In the genomic region with DNA sequence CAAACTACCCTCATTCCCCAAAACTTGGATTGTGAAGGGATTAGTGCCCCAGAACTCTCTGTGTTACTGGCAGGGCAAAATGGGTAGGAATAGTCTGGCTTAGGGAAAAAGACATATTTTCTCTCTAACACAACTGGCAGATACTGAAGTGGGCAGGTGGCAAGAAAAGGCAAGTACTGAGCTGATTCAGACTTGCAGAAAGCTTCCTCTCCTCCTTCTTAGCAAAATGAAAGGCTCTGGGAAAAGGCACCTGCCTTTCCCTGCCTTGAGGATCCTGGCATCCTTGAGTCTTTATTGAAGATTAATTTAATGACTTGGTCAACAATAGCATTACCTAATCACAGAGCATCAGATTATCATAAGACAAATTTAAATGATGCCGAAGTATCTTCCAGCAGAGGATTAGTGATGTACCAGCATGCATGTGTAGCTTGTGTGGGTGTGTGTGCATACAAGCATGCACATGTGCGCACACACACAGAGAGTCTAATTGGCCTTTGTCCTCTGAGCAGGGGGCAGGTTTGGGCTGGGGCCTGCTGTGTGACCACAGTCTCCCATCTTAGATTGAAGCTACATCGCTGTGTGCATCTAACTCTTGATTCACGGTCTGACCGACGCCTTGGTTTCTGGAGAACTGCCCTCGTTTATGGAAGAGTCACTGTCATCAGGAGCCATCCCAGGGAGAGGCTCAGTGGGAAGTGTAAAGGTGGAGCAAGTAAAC, we compare ENCODE assay signal across 15 cellular contexts.
A peak's percentile ranks its signal among the peaks of the same experiment; 100 is the strongest.
DNase-seq lines count a peak whose midpoint lies in the region; ATAC-seq and TF ChIP-seq lines count a peak whose summit lies in the region.
"Had no signal": no experiment of that assay in that cellular context is flagged by ENCODE, and none has a peak within 500 bp of the region (broad histone marks: within the 10 kb centered on the region; RNA-seq: fewer than 3 reads in every experiment).

No MANE protein-coding gene starts in this region.

- no peak overlapping the region for H3K4me3 ChIP-seq in PC-9
- H3K4me3 ChIP-seq in dorsolateral prefrontal cortex: peak overlapping the region in 3 of 59 donors; percentile 2 to 16 (median 6)
- H3K4me3 ChIP-seq in tibial artery: no peak overlapping the region

- BruUV-seq in PC-9 (replicated peaks; lab: Mats Ljungman, UMichigan): no TSS peak

- peaks cover 85% of the 10 kb centered on the region for H3K36me3 ChIP-seq in PC-9 (ENCODE audit: low read depth)
- H3K36me3 ChIP-seq in tibial artery: peaks cover 34 to 45% (median 41%) of the 10 kb centered on the region in 3 donors

- peak overlapping the region; percentile 35; the same call in 1 of the 2 replicates for H3K27ac ChIP-seq in PC-9
- H3K27ac ChIP-seq in dorsolateral prefrontal cortex: peak overlapping the region in 55 of 59 donors; percentile 26 to 98 (median 85)
- H3K27ac ChIP-seq in tibial artery: peak overlapping the region; percentile 81 to 99
- H3K27ac ChIP-seq: WERI-Rb-1 had no signal

- H3K9me2 ChIP-seq in PC-9 (ENCODE audit: insufficient read depth): no peaks in the 10 kb centered on the region

- H3K4me2 ChIP-seq in PC-9: no peak overlapping the region

- no peak for DNase-seq in PC-9
- DNase-seq in dorsolateral prefrontal cortex: no peak
- DNase-seq in nephron progenitor cell: no peak
- DNase-seq in tibial artery: no peak
- DNase-seq in cortex of kidney (lab: John Stamatoyannopoulos, UW): no peak
- DNase-seq in pons (ENCODE audit: low spot score): no peak
- DNase-seq: activated naive CD4-positive, alpha-beta T cell treated with Interleukin-2 at 50 U/mL for 16 hours; CD8-positive, alpha-beta memory T cell; central memory CD4-positive, alpha-beta T cell; GF-D8; hypothalamus; NCI-H2171 treated with DMSO at 0.1 percent for 48 hours; SW 1271; WERI-Rb-1 had no signal

- H2AFZ ChIP-seq in PC-9: no peak overlapping the region

- CTCF ChIA-PET in PC-9 (lab: Charles Lee): no interaction called here

- H3K4me1 Mint-ChIP-seq in nephron progenitor cell: peaks cover 46% of the 10 kb centered on the region
- H3K4me1 Mint-ChIP-seq: CD8-positive, alpha-beta memory T cell had no signal

- TF ChIP-seq CTCF in PC-9 (conservative IDR thresholded peaks at IDR 0.05) (no peak), dorsolateral prefrontal cortex (IDR thresholded peaks at IDR 0.05 in 54 of 56, conservative IDR thresholded peaks at IDR 0.05 in 2 of 56; ENCODE audit: low read depth in 1 of 56, partially characterized antibody in 56 of 56) (no peak), nephron progenitor cell (IDR thresholded peaks at IDR 0.05) (no peak), tibial artery (IDR thresholded peaks at IDR 0.05) (no peak)

- peaks cover 20% of the 10 kb centered on the region for H3K4me1 ChIP-seq in PC-9 (replicated peaks; ENCODE audit: insufficient read depth)
- peaks cover 0 to 100% (median 79%) of the 10 kb centered on the region in 4 donors for H3K4me1 ChIP-seq in tibial artery

- ATAC-seq in HG03108 (IDR thresholded peaks at IDR 0.05; ENCODE audit: unreplicated experiment): no peak

- peaks cover 36% of the 10 kb centered on the region for H4K20me1 ChIP-seq in PC-9 (ENCODE audit: insufficient read depth)

- no peaks in the 10 kb centered on the region for H3K27me3 Mint-ChIP-seq in nephron progenitor cell (ENCODE audit: low read depth, poor library complexity)

- H3F3A ChIP-seq in PC-9 (ENCODE audit: insufficient read depth, low read depth): peaks cover 48% of the 10 kb centered on the region

- H3K27me3 ChIP-seq in PC-9 (ENCODE audit: insufficient read depth, low read depth) (no peaks in the 10 kb centered on the region), dorsolateral prefrontal cortex (no peaks in the 10 kb centered on the region), tibial artery (no peaks in the 10 kb centered on the region)

- H3K9me3 ChIP-seq in PC-9 (ENCODE audit: insufficient read depth, low read depth) (no peaks in the 10 kb centered on the region), tibial artery (no peaks in the 10 kb centered on the region)

- peak overlapping the region; percentile 41 for H3K27ac Mint-ChIP-seq in nephron progenitor cell

- intact Hi-C loops in PC-9 (cut with micrococcal nuclease; ENCODE audit: unreplicated experiment): no loop called here
- intact Hi-C loops in dorsolateral prefrontal cortex (cut with DNase I): loop anchor here in 1 of 2 donors (10.0 kb wide), 1 partner anchor 103 kb away; no protein-coding TSS in a partner anchor
- intact Hi-C loops in tibial artery (cut with DNase I; ENCODE audit: low total_unique reads): no loop called here

- H3K4me3 Mint-ChIP-seq in nephron progenitor cell: no peak overlapping the region
- H3K4me3 Mint-ChIP-seq: CD8-positive, alpha-beta memory T cell had no signal

- no peaks in the 10 kb centered on the region for H3K9me3 Mint-ChIP-seq in nephron progenitor cell
- H3K9me3 Mint-ChIP-seq: CD8-positive, alpha-beta memory T cell had no signal

- peaks cover 50% of the 10 kb centered on the region for H3K36me3 Mint-ChIP-seq in nephron progenitor cell (ENCODE audit: low read depth)

- POLR2A ChIA-PET in PC-9 (lab: Charles Lee; ENCODE audit: unreplicated experiment): interaction anchor here (0.6 to 0.7 kb wide), 2 partner anchors 58 to 135 kb away, joined by 3 read pairs; no protein-coding TSS in a partner anchor

- peaks cover 97% of the 10 kb centered on the region for H3K79me2 ChIP-seq in PC-9 (ENCODE audit: low read depth)

Comparison
In these comparisons a context has a peak if more than half of its experiments do, and no peak if none do; other contexts are left out.
1. H3K27ac ChIP-seq: peak in every context shown above with its lines; median percentile 90 in tibial artery; 85 in dorsolateral prefrontal cortex; 35 in PC-9.